ENCODE assay signal across 8 cellular contexts in the genomic region with DNA sequence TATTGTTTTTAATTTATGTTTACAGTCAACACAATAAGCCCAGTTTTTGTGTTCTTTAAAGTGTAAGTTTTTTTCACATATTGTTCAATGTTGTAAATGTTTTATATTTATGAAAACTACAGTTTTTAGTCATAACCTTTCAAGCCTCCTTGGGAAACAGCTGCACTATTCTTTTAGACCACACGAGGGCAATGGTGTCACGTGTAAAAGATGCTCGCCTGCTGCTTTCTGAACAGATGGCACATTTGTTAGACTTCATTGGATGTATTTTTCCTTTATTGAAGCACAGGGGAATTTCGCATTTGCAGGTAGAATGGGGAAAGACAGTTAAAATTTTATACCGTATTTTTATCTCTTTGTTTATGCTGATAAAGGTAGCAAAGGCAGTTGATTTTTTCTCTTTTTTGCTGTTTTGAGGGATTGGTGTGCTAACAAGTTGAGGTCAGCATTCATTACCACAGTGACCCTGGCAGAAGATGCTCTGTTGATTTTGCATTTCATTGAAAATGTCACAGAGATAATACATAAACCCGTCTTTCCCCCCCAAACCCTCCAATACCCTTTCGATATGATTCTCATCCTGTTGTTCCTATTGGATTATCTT. TPM values are rescaled to one million over a fixed set of nuclear protein-coding genes. Genes with fewer than 3 reads are reported as not detected.
DNase-seq lines count a peak whose midpoint lies in the region; ATAC-seq, FAIRE-seq and TF ChIP-seq lines count a peak whose summit lies in the region.

No MANE protein-coding gene starts in this region.

- H3K79me2 ChIP-seq in GM23338 (replicated peaks; ENCODE audit: insufficient read depth) (no peaks in the 10 kb centered on the region), HepG2 (ENCODE audit: insufficient read depth, low read length) (no peaks in the 10 kb centered on the region)

- H3K9me3 ChIP-seq in HepG2 (ENCODE audit: low read length) = no peaks in the 10 kb centered on the region

- TF ChIP-seq RAD21 in HepG2 (CRISPR knock-in tag; IDR thresholded peaks at IDR 0.05) = peak; percentile 49; the same call in 1 of the 2 replicates

- TF ChIP-seq CTCF in GM23338 (conservative IDR thresholded peaks at IDR 0.05; ENCODE audit: low read depth in 2 of 2) (peak; percentile 92 to 97), chondrocyte (IDR thresholded peaks at IDR 0.05) (peak; percentile 92), HepG2 (CRISPR knock-in tag; IDR thresholded peaks at IDR 0.05) (peak; percentile 83)

- peaks cover 47% of the 10 kb centered on the region for H3K4me1 ChIP-seq in GM23338 (ENCODE audit: insufficient read depth)
- peaks cover 32% of the 10 kb centered on the region for H3K4me1 ChIP-seq in HepG2 (ENCODE audit: insufficient read depth, low read length)

- H3K36me3 Mint-ChIP-seq in GM23338 (ENCODE audit: low read depth) (no peaks in the 10 kb centered on the region), chondrocyte (ENCODE audit: low read depth) (no peaks in the 10 kb centered on the region)
- no peaks in the 10 kb centered on the region for H3K36me3 Mint-ChIP-seq in activated CD4-positive, alpha-beta T cell treated with anti-CD3 and anti-CD28 coated beads for 36 hours (ENCODE audit: low read depth)

- H3K9me3 Mint-ChIP-seq in GM23338 (no peaks in the 10 kb centered on the region), chondrocyte (ENCODE audit: low read depth) (no peaks in the 10 kb centered on the region)
- no peaks in the 10 kb centered on the region for H3K9me3 Mint-ChIP-seq in activated CD4-positive, alpha-beta T cell treated with anti-CD3 and anti-CD28 coated beads for 36 hours (ENCODE audit: low read depth)

- H3K27ac ChIP-seq in GM23338 (ENCODE audit: low read depth) (no peak overlapping the region), HepG2 (ENCODE audit: extremely low read length, insufficient read depth, low read length) (no peak overlapping the region)

- no TSS peak for BruUV-seq in HepG2 (replicated peaks; lab: Mats Ljungman, UMichigan)

- peak; percentile 68 for DNase-seq in ELR (ENCODE audit: low read depth)
- DNase-seq in GM23338 (ENCODE audit: low spot score) = peak; percentile 72
- peak; percentile 75 for DNase-seq in NCI-H1694 (lab: John Stamatoyannopoulos, UW)
- peak; percentile 77 for DNase-seq in activated CD4-positive, alpha-beta T cell treated with anti-CD3 and anti-CD28 coated beads for 36 hours
- DNase-seq in chondrocyte (ENCODE audit: low spot score) = no peak
- peak; percentile 50 for DNase-seq in HepG2 (ENCODE audit: low spot score)
- peak; percentile 21 for DNase-seq in stimulated activated CD8-positive, alpha-beta memory T cell treated with anti-CD3 and anti-CD28 coated beads, Interleukin-12 subunit alpha, Interleukin-12 subunit beta, amount 100 ng/mL, for 4 hours (ENCODE audit: low read depth)
- no peak for DNase-seq in NCI-H2029 (lab: John Stamatoyannopoulos, UW)

- TF ChIP-seq EP300 in HepG2 (IDR thresholded peaks at IDR 0.05; ENCODE audit: low read depth in 2 of 2, low read length in 2 of 2) = no peak
- no peak for TF ChIP-seq EP300 in HepG2 (CRISPR knock-in tag; IDR thresholded peaks at IDR 0.05; ENCODE audit: borderline replicate concordance)

- no peak overlapping the region for H3K27ac Mint-ChIP-seq in GM23338
- no peak overlapping the region for H3K27ac Mint-ChIP-seq in activated CD4-positive, alpha-beta T cell treated with anti-CD3 and anti-CD28 coated beads for 36 hours
- no peak overlapping the region for H3K27ac Mint-ChIP-seq in chondrocyte (ENCODE audit: unreplicated experiment)

- FAIRE-seq in HepG2 (lab: Jason Lieb, UNC) = peak; percentile 81

- no peak for ATAC-seq in GM23338
- no peak for ATAC-seq in activated CD4-positive, alpha-beta T cell treated with anti-CD3 and anti-CD28 coated beads for 36 hours
- ATAC-seq in HepG2 = no peak

- H3F3A ChIP-seq in GM23338 (replicated peaks; ENCODE audit: low read depth) = peaks cover 11% of the 10 kb centered on the region

- intact Hi-C loops in activated CD4-positive, alpha-beta T cell treated with anti-CD3 and anti-CD28 coated beads for 36 hours (cut with DNase I, micrococcal nuclease) = loop anchor here (1.0 to 10.0 kb wide), 5 partner anchors 130 to 1893 kb away; no protein-coding TSS in a partner anchor
- intact Hi-C loops in HepG2 (cut with micrococcal nuclease; ENCODE audit: unreplicated experiment) = loop anchor here (1.0 to 5.0 kb wide), 4 partner anchors 258 to 1108 kb away; no protein-coding TSS in a partner anchor

- H3K4me2 ChIP-seq in GM23338 (peak overlapping the region; percentile 83; the same call in 1 of the 2 replicates), HepG2 (ENCODE audit: low read depth, low read length) (no peak overlapping the region)

- in situ Hi-C loops in HepG2 (cut with HindIII; ENCODE audit: extremely low pct_ligation_motif_present, low pct_unique_long_range_greater_than_20kb) = loop anchor here (10.0 to 25.0 kb wide), 2 partner anchors 450 to 1648 kb away; no protein-coding TSS in a partner anchor

- no peaks in the 10 kb centered on the region for H3K9me2 ChIP-seq in GM23338 (ENCODE audit: insufficient read depth)

- H3K4me3 ChIP-seq in GM23338 (no peak overlapping the region), HepG2 (replicated peaks in 1 of 3; ENCODE audit: insufficient read depth in 1 of 3, low read depth in 2 of 3, low read length in 3 of 3) (no peak overlapping the region)

- H2AFZ ChIP-seq in GM23338 (no peak overlapping the region), HepG2 (ENCODE audit: low read length) (no peak overlapping the region)

- peaks cover 32% of the 10 kb centered on the region for H3K27me3 ChIP-seq in GM23338 (ENCODE audit: insufficient read depth)
- H3K27me3 ChIP-seq in HepG2 (ENCODE audit: control insufficient read depth in 1 of 2, insufficient read depth in 2 of 2, low read length in 2 of 2) = peaks cover 0 to 11% of the 10 kb centered on the region in 2 experiments; a peak in 1 of 5 replicates

- no peak overlapping the region for H3K4me3 Mint-ChIP-seq in GM23338
- H3K4me3 Mint-ChIP-seq in activated CD4-positive, alpha-beta T cell treated with anti-CD3 and anti-CD28 coated beads for 36 hours = no peak overlapping the region
- no peak overlapping the region for H3K4me3 Mint-ChIP-seq in chondrocyte (ENCODE audit: unreplicated experiment)

- TF ChIP-seq POLR2A in HepG2 (IDR thresholded peaks at IDR 0.05; ENCODE audit: insufficient read depth in 1 of 2, low read depth in 2 of 2, low read length in 2 of 2) = no peak

- 6% methylated on average over 7 of the region's 7 CpGs for WGBS in HepG2 (ENCODE audit: low lambda C conversion rate)

- H3K36me3 ChIP-seq in GM23338 (ENCODE audit: insufficient read depth) (no peaks in the 10 kb centered on the region), HepG2 (replicated peaks in 1 of 2; ENCODE audit: control insufficient read depth in 1 of 2, insufficient read depth in 2 of 2, low read length in 2 of 2) (no peaks in the 10 kb centered on the region)

- H3K4me1 Mint-ChIP-seq in GM23338 = peaks cover 47% of the 10 kb centered on the region
- peaks cover 23% of the 10 kb centered on the region for H3K4me1 Mint-ChIP-seq in activated CD4-positive, alpha-beta T cell treated with anti-CD3 and anti-CD28 coated beads for 36 hours
- peaks cover 6% of the 10 kb centered on the region for H3K4me1 Mint-ChIP-seq in chondrocyte (ENCODE audit: low read depth)

- peaks cover 30% of the 10 kb centered on the region for H3K27me3 Mint-ChIP-seq in GM23338 (ENCODE audit: insufficient read depth, low read depth, poor library complexity)
- peaks cover 52% of the 10 kb centered on the region for H3K27me3 Mint-ChIP-seq in activated CD4-positive, alpha-beta T cell treated with anti-CD3 and anti-CD28 coated beads for 36 hours
- H3K27me3 Mint-ChIP-seq in chondrocyte (ENCODE audit: low read depth) = peaks cover 71% of the 10 kb centered on the region

- no peak overlapping the region for H3K9ac ChIP-seq in HepG2 (ENCODE audit: insufficient read depth, low read depth, low read length)

- POLR2A ChIA-PET in activated CD4-positive, alpha-beta T cell treated with anti-CD3 and anti-CD28 coated beads for 36 hours (lab: Charles Lee) = no interaction called here
- POLR2A ChIA-PET in HepG2 (lab: Yijun Ruan, JAX) = no interaction called here

- H4K20me1 ChIP-seq in GM23338 (replicated peaks; ENCODE audit: insufficient read depth) = no peaks in the 10 kb centered on the region
- H4K20me1 ChIP-seq in HepG2 (ENCODE audit: insufficient read depth, low read length) = no peaks in the 10 kb centered on the region

- CTCF ChIA-PET in activated CD4-positive, alpha-beta T cell treated with anti-CD3 and anti-CD28 coated beads for 36 hours (lab: Charles Lee) = interaction anchor here (0.6 to 2.9 kb wide), 8 partner anchors 10 to 939 kb away, joined by 3 to 21 read pairs (median 4); no protein-coding TSS in a partner anchor
- CTCF ChIA-PET in HepG2 (lab: Yijun Ruan, JAX; ENCODE audit: low intra/inter-chr PET ratio, low total read pairs) = interaction anchor here (1.3 to 4.0 kb wide), 2 partner anchors 940 to 1644 kb away, joined by 6 to 21 read pairs; no protein-coding TSS in a partner anchor

RNA-seq across cellular contexts. Expression of gene MAT2B, which starts 59.0 kb away (rescaled TPM):
- 110 and 120 TPM in 2 replicates for total RNA-seq in GM23338 (2014; rRNA removed; shearing (Covaris generic))
- polyA plus RNA-seq in GM23338 (2016; fragmentation: Nextera tagmentation; extraction: Ambion mirVana) (75.7 and 81.4 TPM in 2 replicates), HepG2 (2011; rRNA removed) (15.5 and 20.2 TPM in 2 replicates)
- total RNA-seq in activated CD4-positive, alpha-beta T cell treated with anti-CD3 and anti-CD28 coated beads for 36 hours = 100 to 1,000 TPM in 1 of 2 experiments, 10 to 100 TPM in 1; 89.0 to 103 TPM
- total RNA-seq in chondrocyte (27.9 to 35.9 TPM (median 28.7 TPM) in 3 replicates), HepG2 (2016; rRNA removed; fragmentation: Illumina TruSeq; extraction: Trizol) (37.1 and 62.6 TPM in 2 replicates)
- 6.2 and 9.1 TPM in 2 replicates for total RNA-seq in HepG2 (2016; cell fraction: cytosol; rRNA removed; fragmentation: Illumina TruSeq; extraction: Trizol; ENCODE audit: low read depth)
- 34.8 and 58.6 TPM in 2 replicates for total RNA-seq in HepG2 (2016; cell fraction: insoluble cytoplasmic fraction; rRNA removed; fragmentation: Illumina TruSeq; extraction: Trizol)
- 17.7 and 20.1 TPM in 2 replicates for total RNA-seq in HepG2 (2016; cell fraction: membrane; rRNA removed; fragmentation: Illumina TruSeq; extraction: Trizol)
- 16.6 and 17.4 TPM in 2 replicates for total RNA-seq in HepG2 (2016; cell fraction: nucleus; rRNA removed; fragmentation: Illumina TruSeq; extraction: Trizol)
- 7.8 and 11.6 TPM in 2 replicates for polyA plus RNA-seq in HepG2 (2011; cell fraction: cytosol; rRNA removed)
- 4.0 and 6.1 TPM in 2 replicates for polyA plus RNA-seq in HepG2 (2011; cell fraction: nucleus; rRNA removed)
- 22.2 and 28.7 TPM in 2 replicates for polyA plus RNA-seq in HepG2 (2012)
- polyA plus RNA-seq in HepG2 (2016; cell fraction: cytosol; fragmentation: Illumina TruSeq; extraction: Trizol; ENCODE audit: low read depth) = 4.8 and 5.1 TPM in 2 replicates
- polyA plus RNA-seq in HepG2 (2016; cell fraction: insoluble cytoplasmic fraction; fragmentation: Illumina TruSeq; extraction: Trizol; ENCODE audit: low read depth) = 63.0 and 65.8 TPM in 2 replicates
- 13.8 and 14.9 TPM in 2 replicates for polyA plus RNA-seq in HepG2 (2016; cell fraction: membrane; fragmentation: Illumina TruSeq; extraction: Trizol; ENCODE audit: low read depth)
- polyA plus RNA-seq in HepG2 (2016; cell fraction: nucleus; fragmentation: Illumina TruSeq; extraction: Trizol; ENCODE audit: insufficient read depth, low read depth) = 29.1 and 30.8 TPM in 2 replicates
- polyA minus RNA-seq in HepG2 (2011; rRNA and poly(A)+ RNA removed; ENCODE audit: low replicate concordance) = 9.1 and 29.7 TPM in 2 replicates
- 12.3 and 12.4 TPM in 2 replicates for polyA minus RNA-seq in HepG2 (2011; cell fraction: cytosol; rRNA and poly(A)+ RNA removed)
- polyA minus RNA-seq in HepG2 (2011; cell fraction: nucleus; rRNA and poly(A)+ RNA removed) = 6.4 and 8.3 TPM in 2 replicates

Comparison
In these comparisons a context has a peak if more than half of its experiments do, and no peak if none do; other contexts are left out.
1. DNase-seq: peak in ELR (single experiment), GM23338 (single experiment), NCI-H1694 (single experiment), activated CD4-positive, alpha-beta T cell treated with anti-CD3 and anti-CD28 coated beads for 36 hours (single experiment), HepG2 (single experiment) and stimulated activated CD8-positive, alpha-beta memory T cell treated with anti-CD3 and anti-CD28 coated beads, Interleukin-12 subunit alpha, Interleukin-12 subunit beta, amount 100 ng/mL, for 4 hours (single experiment); none in chondrocyte (single experiment) and NCI-H2029 (single experiment).
2. Peak in every context shown above with its lines, with median percentiles within 50 percentile points of each other: CTCF ChIP-seq.